8 cellular contexts compared by ENCODE assay signal in the genomic region with DNA sequence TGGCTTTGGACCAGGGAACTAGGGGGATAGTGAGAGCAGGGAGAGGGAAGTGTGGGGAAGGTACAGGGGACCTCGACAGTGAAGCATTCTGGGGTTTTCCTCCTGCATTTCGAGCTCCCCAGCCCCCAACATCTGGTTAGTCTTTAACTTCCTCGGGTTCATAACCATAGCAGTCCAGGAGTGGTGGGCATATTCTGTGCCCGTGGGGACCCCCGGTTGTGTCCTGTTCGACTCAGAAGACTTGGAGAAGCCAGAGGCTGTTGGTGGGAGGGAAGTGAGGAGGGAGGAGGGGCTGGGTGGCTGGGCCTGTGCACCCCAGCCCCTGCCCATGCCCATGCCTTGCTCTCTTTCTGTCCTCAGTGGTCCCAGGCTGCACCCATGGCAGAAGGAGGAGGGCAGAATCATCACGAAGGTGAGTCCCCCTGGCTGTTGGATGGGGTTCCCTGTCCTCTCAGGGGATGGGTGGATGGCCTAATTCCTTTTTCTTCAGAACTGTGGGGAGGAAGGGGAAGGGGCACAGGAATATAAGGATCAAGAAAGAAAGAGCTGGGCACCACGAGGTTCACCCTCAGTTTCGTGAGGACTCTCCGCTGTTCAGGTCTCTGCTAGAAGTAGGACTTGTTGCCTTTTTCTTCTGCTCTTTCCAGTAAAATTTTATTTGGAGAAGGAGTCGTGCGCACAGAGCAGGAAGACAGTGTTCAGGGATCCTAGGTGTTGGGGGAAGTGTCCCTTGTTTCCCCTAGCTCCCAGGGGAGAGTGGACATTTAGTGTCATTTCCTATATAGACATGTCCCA. TPM values are rescaled to one million over a fixed set of nuclear protein-coding genes. Genes with fewer than 3 reads are reported as not detected.
DNase-seq lines count a peak whose midpoint lies in the region; ATAC-seq and TF ChIP-seq lines count a peak whose summit lies in the region.

No MANE protein-coding gene starts in this region.

- ATAC-seq in PC-3 (no peak), HG02678 (IDR thresholded peaks at IDR 0.05; ENCODE audit: unreplicated experiment) (no peak)

- no peaks in the 10 kb centered on the region for H3K27me3 ChIP-seq in PC-3 (ENCODE audit: low read length)
- H3K27me3 ChIP-seq in esophagus squamous epithelium: peaks cover 0 to 6% (median 0%) of the 10 kb centered on the region in 4 donors
- H3K27me3 ChIP-seq in prostate gland (replicated peaks; ENCODE audit: insufficient read depth): no peaks in the 10 kb centered on the region

- H3K36me3 Mint-ChIP-seq in Calu3 (ENCODE audit: insufficient read depth, unreplicated experiment): peaks cover 100% of the 10 kb centered on the region

- H3K9ac ChIP-seq in PC-3 (ENCODE audit: low read length): peak overlapping the region; percentile 97; the same call in 1 of the 2 replicates

- no peak for DNase-seq in Calu3
- no peak for DNase-seq in PC-3
- no peak for DNase-seq in esophagus squamous epithelium (lab: John Stamatoyannopoulos, UW)
- DNase-seq in prostate gland (ENCODE audit: low spot score): no peak
- no peak for DNase-seq in activated effector memory CD4-positive, alpha-beta T cell treated with anti-CD3 and anti-CD28 coated beads, Interleukin-2, amount 50 U/mL, for 16 hours
- no peak for DNase-seq in GM03348 (ENCODE audit: low spot score)
- DNase-seq in NCI-H69 (lab: John Stamatoyannopoulos, UW): no peak

- H3K27me3 Mint-ChIP-seq in Calu3 (ENCODE audit: unreplicated experiment): no peaks in the 10 kb centered on the region

- peak overlapping the region; percentile 98 for H3K4me2 ChIP-seq in PC-3 (ENCODE audit: low read length)

- intact Hi-C loops in Calu3 (cut with micrococcal nuclease; ENCODE audit: unreplicated experiment): loop anchor here (1.0 to 5.0 kb wide), 5 partner anchors 33 to 301 kb away; no protein-coding TSS in a partner anchor
- intact Hi-C loops in PC-3 (cut with micrococcal nuclease): loop anchor here (5.0 to 10.0 kb wide), 2 partner anchors 49 to 178 kb away; no protein-coding TSS in a partner anchor
- intact Hi-C loops in esophagus squamous epithelium (cut with DNase I): no loop called here
- intact Hi-C loops in prostate gland (cut with DNase I): loop anchor here (5.0 kb wide), 2 partner anchors 128 to 228 kb away; no protein-coding TSS in a partner anchor

- H3K36me3 ChIP-seq in PC-3 (ENCODE audit: low read depth, low read length) (peaks cover 65% of the 10 kb centered on the region), esophagus squamous epithelium (peaks cover 12 to 37% (median 17%) of the 10 kb centered on the region in 3 donors), prostate gland (peaks cover 0 to 5% of the 10 kb centered on the region in 2 donors)

- H3K4me1 Mint-ChIP-seq in Calu3 (ENCODE audit: low read depth, unreplicated experiment): peaks cover 44% of the 10 kb centered on the region

- H3K9me2 ChIP-seq in PC-3 (replicated peaks; ENCODE audit: low read length): no peaks in the 10 kb centered on the region

- 45 to 47% methylated on average over 8 to 10 of the region's 12 CpGs for WGBS in esophagus squamous epithelium, 2 donors
- 41% methylated on average over 12 of the region's 12 CpGs for WGBS in prostate gland

- H3K27ac ChIP-seq in PC-3 (ENCODE audit: low read length) (no peak overlapping the region), esophagus squamous epithelium (peak overlapping the region; percentile 35 to 98 (median 95)), prostate gland (peak overlapping the region; percentile 90 to 95)

- peaks cover 21% of the 10 kb centered on the region for H3K4me1 ChIP-seq in PC-3 (ENCODE audit: insufficient read depth, low read length)
- H3K4me1 ChIP-seq in esophagus squamous epithelium: peaks cover 41 to 66% (median 46%) of the 10 kb centered on the region in 3 donors
- H3K4me1 ChIP-seq in prostate gland (replicated peaks): peaks cover 21% of the 10 kb centered on the region

- H3K9me3 ChIP-seq in PC-3 (ENCODE audit: low read length) (no peaks in the 10 kb centered on the region), esophagus squamous epithelium (no peaks in the 10 kb centered on the region), prostate gland (no peaks in the 10 kb centered on the region)

- peaks cover 92% of the 10 kb centered on the region for H3K79me2 ChIP-seq in PC-3 (ENCODE audit: low read length)

- TF ChIP-seq POLR2A in esophagus squamous epithelium (IDR thresholded peaks at IDR 0.05): no peak
- TF ChIP-seq POLR2A in prostate gland (IDR thresholded peaks at IDR 0.05): no peak

- peak overlapping the region; percentile 87 for H3K4me3 Mint-ChIP-seq in Calu3 (ENCODE audit: low read depth, unreplicated experiment)

- TF ChIP-seq CTCF in Calu3 (IDR thresholded peaks at IDR 0.05; ENCODE audit: unreplicated experiment) (no peak), PC-3 (conservative IDR thresholded peaks at IDR 0.05; ENCODE audit: low read depth, low read length) (no peak), esophagus squamous epithelium (IDR thresholded peaks at IDR 0.05) (no peak), prostate gland (IDR thresholded peaks at IDR 0.05) (no peak)

- H3K4me3 ChIP-seq in PC-3 (ENCODE audit: low read length) (peak overlapping the region; percentile 98), esophagus squamous epithelium (peak overlapping the region in 3 of 4 donors; percentile 74 to 97 (median 89)), prostate gland (peak overlapping the region in 1 of 2 donors; percentile 83)

- H3F3A ChIP-seq in PC-3 (ENCODE audit: low read length, unreplicated experiment): no peaks in the 10 kb centered on the region

- BruUV-seq in Calu3 (replicated peaks; lab: Mats Ljungman, UMichigan) (no TSS peak), PC-3 (replicated peaks; lab: Mats Ljungman, UMichigan) (no TSS peak)

- peak overlapping the region; percentile 85 for H3K27ac Mint-ChIP-seq in Calu3 (ENCODE audit: unreplicated experiment)

- CTCF ChIA-PET in Calu3 (lab: Charles Lee): interaction anchor here (0.7 to 3.8 kb wide), 32 partner anchors 10 to 306 kb away, joined by 3 to 41 read pairs (median 5); no protein-coding TSS in a partner anchor
- CTCF ChIA-PET in PC-3 (lab: Charles Lee): interaction anchor here (0.7 to 1.2 kb wide), 4 partner anchors 9 to 305 kb away, joined by 3 to 6 read pairs (median 3); partner anchors contain the start of gene GTPBP2

- POLR2A ChIA-PET in PC-3 (lab: Charles Lee; ENCODE audit: unreplicated experiment): interaction anchor here (0.6 kb wide), 2 partner anchors 201 to 1017 kb away, joined by 3 read pairs; no protein-coding TSS in a partner anchor

- peaks cover 66% of the 10 kb centered on the region for H4K20me1 ChIP-seq in PC-3 (ENCODE audit: low read length)

- H2AFZ ChIP-seq in PC-3 (ENCODE audit: low read length): no peak overlapping the region

- H3K9me3 Mint-ChIP-seq in Calu3 (ENCODE audit: low read depth, unreplicated experiment): no peaks in the 10 kb centered on the region

RNA-seq across cellular contexts. Expression of gene VEGFA, which starts 4.2 kb away (rescaled TPM):
- 345 and 407 TPM in 2 replicates for total RNA-seq in Calu3 (2022)
- 146 and 190 TPM in 2 replicates for total RNA-seq in PC-3 (2014; rRNA removed)
- 100 to 1,000 TPM in 2 of 4 donors, 10 to 100 TPM in 2; 28.0 to 107 (median 80.8) TPM for total RNA-seq in esophagus squamous epithelium
- 100 to 1,000 TPM; 127 to 335 TPM for total RNA-seq in prostate gland
